Comparison of ENCODE assay signal across 1 cellular context in the genomic region with DNA sequence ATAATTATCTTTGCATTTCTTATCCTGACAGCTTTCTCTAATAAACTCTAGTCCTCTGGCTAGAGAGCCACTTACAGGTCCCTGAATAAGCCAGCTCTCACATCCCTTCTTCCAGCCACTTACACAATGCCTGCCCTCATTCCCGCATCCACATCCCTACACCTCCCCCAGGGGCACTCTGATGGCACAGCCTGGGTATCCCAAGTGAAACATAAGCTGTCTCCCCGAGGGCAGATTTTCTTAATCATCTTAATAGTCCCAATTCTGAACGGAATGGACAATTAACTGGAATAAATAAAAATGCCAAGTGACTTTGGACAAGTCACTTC.
TF ChIP-seq lines count a peak whose summit lies in the region.

No MANE protein-coding gene starts in this region.

TF ChIP-seq in IMR-90, 13 proteins besides CTCF, POLR2A, EP300 and RAD21:
- TF ChIP-seq FOS (IDR thresholded peaks at IDR 0.05; ENCODE audit: low read depth, low read length), result no peak
- TF ChIP-seq, protein P1, sequence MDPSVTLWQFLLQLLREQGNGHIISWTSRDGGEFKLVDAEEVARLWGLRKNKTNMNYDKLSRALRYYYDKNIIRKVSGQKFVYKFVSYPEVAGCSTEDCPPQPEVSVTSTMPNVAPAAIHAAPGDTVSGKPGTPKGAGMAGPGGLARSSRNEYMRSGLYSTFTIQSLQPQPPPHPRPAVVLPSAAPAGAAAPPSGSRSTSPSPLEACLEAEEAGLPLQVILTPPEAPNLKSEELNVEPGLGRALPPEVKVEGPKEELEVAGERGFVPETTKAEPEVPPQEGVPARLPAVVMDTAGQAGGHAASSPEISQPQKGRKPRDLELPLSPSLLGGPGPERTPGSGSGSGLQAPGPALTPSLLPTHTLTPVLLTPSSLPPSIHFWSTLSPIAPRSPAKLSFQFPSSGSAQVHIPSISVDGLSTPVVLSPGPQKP (IDR thresholded peaks at IDR 0.05; ENCODE audit: borderline replicate concordance, low read depth, low read length), result no peak
- no peak for TF ChIP-seq MXI1 (IDR thresholded peaks at IDR 0.05; ENCODE audit: borderline replicate concordance, low read depth, low read length)
- TF ChIP-seq BHLHE40 (IDR thresholded peaks at IDR 0.05; ENCODE audit: low read depth, low read length), result no peak
- no peak for TF ChIP-seq MAFK (IDR thresholded peaks at IDR 0.05; ENCODE audit: low read depth, low read length)
- no peak for TF ChIP-seq RFX5 (IDR thresholded peaks at IDR 0.05; ENCODE audit: low read depth, low read length)
- TF ChIP-seq NFE2L2 (IDR thresholded peaks at IDR 0.05; ENCODE audit: low read depth, low read length), result no peak
- no peak for TF ChIP-seq CHD1 (IDR thresholded peaks at IDR 0.05; ENCODE audit: low read depth, low read length)
- no peak for TF ChIP-seq SMC3 (IDR thresholded peaks at IDR 0.05; ENCODE audit: low read depth, low read length)
- no peak for TF ChIP-seq RCOR1 (IDR thresholded peaks at IDR 0.05; ENCODE audit: insufficient replicate concordance, low read length)
- TF ChIP-seq CEBPB (IDR thresholded peaks at IDR 0.05; ENCODE audit: low read depth, low read length), result no peak
